20 cellular contexts compared by ENCODE assay signal in genomic region chr4:3462321-3462789, GRCh38. TPM values are rescaled to one million over a fixed set of nuclear protein-coding genes. Genes with fewer than 3 reads are reported as not detected.
DNase-seq lines count a peak whose midpoint lies in the region; ATAC-seq, FAIRE-seq and TF ChIP-seq lines count a peak whose summit lies in the region.
"Had no signal": no experiment of that assay in that cellular context is flagged by ENCODE, and none has a peak within 500 bp of the region (broad histone marks: within the 10 kb centered on the region; RNA-seq: fewer than 3 reads in every experiment).

No MANE protein-coding gene starts in this region.

- no peak overlapping the region for H3K4me3 ChIP-seq in Caco-2 (ENCODE audit: low read depth, low read length)
- H3K4me3 ChIP-seq in kidney (ENCODE audit: low read length in 2 of 2): no peak overlapping the region
- peak overlapping the region; percentile 22 for H3K4me3 ChIP-seq in retinal pigment epithelial cell (ENCODE audit: low read length)

- no peak for DNase-seq in Caco-2
- peak; percentile 56 for DNase-seq in kidney
- no peak for DNase-seq in retinal pigment epithelial cell (ENCODE audit: low read depth)
- no peak for DNase-seq in ureter (ENCODE audit: low spot score)
- DNase-seq in activated CD8-positive, alpha-beta memory T cell treated with anti-CD3 and anti-CD28 coated beads, Interleukin-2, amount 50 U/mL, for 4 hours: no peak
- DNase-seq in osteocyte (ENCODE audit: extremely low spot score, unreplicated experiment): no peak
- DNase-seq: activated CD4-positive, alpha-beta T cell treated with anti-CD3 and anti-CD28 coated beads, Interleukin-2, amount 50 U/mL, for 1 hour; activated T-cell treated with anti-CD3 and anti-CD28 coated beads, Interleukin-2, amount 50 U/mL, for 72 hours; DMS79; Karpas-422; NCI-H2029; NCI-H82; stimulated activated CD4-positive, alpha-beta T cell treated with anti-CD3 and anti-CD28 coated beads, Interleukin-12 subunit alpha, Interleukin-12 subunit beta, amount 100 ng/mL, for 4 hours had no signal

- POLR2A ChIA-PET in Caco-2 (lab: Charles Lee): no interaction called here

- no peak for ATAC-seq in HG03108 (IDR thresholded peaks at IDR 0.05; ENCODE audit: unreplicated experiment)

- intact Hi-C loops in Caco-2 (cut with micrococcal nuclease; ENCODE audit: unreplicated experiment) (no loop called here), kidney (cut with DNase I) (no loop called here)

- H3K4me1 Mint-ChIP-seq in Caco-2 (ENCODE audit: low read depth, unreplicated experiment): no peaks in the 10 kb centered on the region
- H3K4me1 Mint-ChIP-seq in osteocyte (ENCODE audit: unreplicated experiment): no peaks in the 10 kb centered on the region

- H3K27ac ChIP-seq in VCaP (peak overlapping the region; percentile 73), kidney (ENCODE audit: low read depth in 2 of 2, low read length in 2 of 2) (peak overlapping the region in 1 of 2 donors; percentile 22)
- H3K27ac ChIP-seq: colonic mucosa, neutrophil, suprapubic skin had no signal

- CTCF ChIA-PET in Caco-2 (lab: Charles Lee): no interaction called here

- H3K27me3 ChIP-seq in Caco-2 (replicated peaks; ENCODE audit: control insufficient read depth, insufficient read depth, low read length): no peaks in the 10 kb centered on the region

- H3K4me1 ChIP-seq in Caco-2: peaks cover 5% of the 10 kb centered on the region; the same call in 1 of the 2 replicates
- peaks cover 0 to 4% of the 10 kb centered on the region in 2 donors for H3K4me1 ChIP-seq in kidney (ENCODE audit: control insufficient read depth in 1 of 2, insufficient read depth in 1 of 2, low read depth in 1 of 2, low read length in 2 of 2)

- H3K4me3 Mint-ChIP-seq in Caco-2 (ENCODE audit: unreplicated experiment) (peak overlapping the region; percentile 76), osteocyte (ENCODE audit: unreplicated experiment) (no peak overlapping the region)

- H3K9me3 Mint-ChIP-seq in Caco-2 (ENCODE audit: unreplicated experiment): no peaks in the 10 kb centered on the region
- H3K9me3 Mint-ChIP-seq in osteocyte (ENCODE audit: unreplicated experiment): peaks cover 3% of the 10 kb centered on the region
- H3K9me3 Mint-ChIP-seq: activated T-cell treated with anti-CD3 and anti-CD28 coated beads, Interleukin-2, amount 50 U/mL, for 72 hours had no signal

- no peaks in the 10 kb centered on the region for H3K36me3 Mint-ChIP-seq in Caco-2 (ENCODE audit: insufficient read depth, unreplicated experiment)
- H3K36me3 Mint-ChIP-seq in osteocyte (ENCODE audit: unreplicated experiment): no peaks in the 10 kb centered on the region

- FAIRE-seq in kidney (lab: Jason Lieb, UNC): no peak

- peaks cover 3% of the 10 kb centered on the region for H3K27me3 Mint-ChIP-seq in Caco-2 (ENCODE audit: insufficient read depth, unreplicated experiment)
- H3K27me3 Mint-ChIP-seq in osteocyte (ENCODE audit: unreplicated experiment): peaks cover 11% of the 10 kb centered on the region

- no TSS peak for BruUV-seq in Caco-2 (replicated peaks; lab: Mats Ljungman, UMichigan)

- H3K9ac ChIP-seq in kidney (ENCODE audit: low read length in 2 of 2): no peak overlapping the region

- H3K36me3 ChIP-seq in Caco-2 (ENCODE audit: control insufficient read depth, insufficient read depth, low read length) (no peaks in the 10 kb centered on the region), kidney (ENCODE audit: control insufficient read depth in 1 of 2, insufficient read depth in 2 of 2, low read length in 2 of 2) (no peaks in the 10 kb centered on the region)
- H3K36me3 ChIP-seq: colonic mucosa, neutrophil, suprapubic skin had no signal

- H3K9me3 ChIP-seq in Caco-2: no peaks in the 10 kb centered on the region
- H3K9me3 ChIP-seq in kidney (ENCODE audit: control insufficient read depth in 1 of 2, low read length in 2 of 2): no peaks in the 10 kb centered on the region
- H3K9me3 ChIP-seq: colonic mucosa, neutrophil, suprapubic skin had no signal

- TF ChIP-seq CTCF in Caco-2 (IDR thresholded peaks at IDR 0.05; ENCODE audit: insufficient read depth in 1 of 2, low read depth in 1 of 2, low read length in 1 of 2, severe bottlenecking in 1 of 2, unreplicated experiment in 1 of 2) (no peak), VCaP (conservative IDR thresholded peaks at IDR 0.05) (no peak), kidney (IDR thresholded peaks at IDR 0.05; ENCODE audit: borderline replicate concordance, extremely low read depth, insufficient read depth) (no peak), retinal pigment epithelial cell (conservative IDR thresholded peaks at IDR 0.05; ENCODE audit: low read depth, low read length) (no peak), osteocyte (IDR thresholded peaks at IDR 0.05) (no peak)

- H3K27ac Mint-ChIP-seq in Caco-2 (ENCODE audit: unreplicated experiment) (no peak overlapping the region), osteocyte (ENCODE audit: unreplicated experiment) (no peak overlapping the region)
- H3K27ac Mint-ChIP-seq: activated T-cell treated with anti-CD3 and anti-CD28 coated beads, Interleukin-2, amount 50 U/mL, for 72 hours had no signal

RNA-seq across cellular contexts. Expression of gene DOK7, which starts 0.8 kb away (rescaled TPM):
- 0.29 TPM in 1 of 2 replicates, not detected in the other for total RNA-seq in Caco-2 (2022)
- total RNA-seq in kidney: 7.0 TPM
- 1.2 TPM for polyA plus RNA-seq in kidney (ENCODE audit: insufficient read depth, low read depth, low replicate concordance)
- 4.5 TPM for total RNA-seq in ureter
- not detected in 2 replicates for total RNA-seq in osteocyte
- total RNA-seq: activated T-cell treated with anti-CD3 and anti-CD28 coated beads, Interleukin-2, amount 50 U/mL, for 72 hours; RPMI7951; T-helper 2 cell treated with Interferon-gamma antibody and Interleukin-4, amounts not matched to agents 100 ng/mL and 5 ng/mL, for 36 hours had no signal

RNA-seq across cellular contexts. Expression of gene HGFAC, which starts 20.6 kb away (rescaled TPM):
- total RNA-seq in Caco-2 (2022): 0.48 and 0.79 TPM in 2 replicates
- 1.6 TPM for total RNA-seq in kidney
- polyA plus RNA-seq in kidney (ENCODE audit: insufficient read depth, low read depth, low replicate concordance): 0.86 TPM
- not detected for total RNA-seq in ureter
- total RNA-seq in osteocyte: 0.50 and 0.54 TPM in 2 replicates
- total RNA-seq: RPMI7951; suprapubic skin; T-helper 2 cell treated with Interferon-gamma antibody and Interleukin-4, amounts not matched to agents 100 ng/mL and 5 ng/mL, for 36 hours had no signal
